Comparison of ENCODE assay signal across 21 cellular contexts in genomic region chr14:105517096-105517495, GRCh38.
"Had no signal": no experiment of that assay in that cellular context is flagged by ENCODE, and none has a peak within 500 bp of the region (broad histone marks: within the 10 kb centered on the region; RNA-seq: fewer than 3 reads in every experiment).

No MANE protein-coding gene starts in this region.

- H3K4me1 Mint-ChIP-seq: natural killer cell; stimulated activated naive CD8-positive, alpha-beta T cell treated with anti-CD3 and anti-CD28 coated beads, Interleukin-15, amount 100 ng/mL, for 72 hours had no signal

- H3K4me3 Mint-ChIP-seq: memory B cell; natural killer cell; stimulated activated naive CD8-positive, alpha-beta T cell treated with anti-CD3 and anti-CD28 coated beads, Interleukin-15, amount 100 ng/mL, for 72 hours had no signal

- DNase-seq: cortex of kidney; effector CD4-positive, alpha-beta T cell; gastrocnemius medialis; natural killer cell; occipital lobe; right lobe of liver; small intestine; stimulated activated CD4-positive, alpha-beta T cell treated with anti-CD3 and anti-CD28 coated beads, Interleukin-1b, Interleukin-23, amount 100 ng/mL, for 48 hours; stimulated activated CD4-positive, alpha-beta T cell treated with anti-CD3 and anti-CD28 coated beads, Interleukin-4, amount 100 ng/mL, for 1 hour; stimulated activated CD8-positive, alpha-beta memory T cell treated with anti-CD3 and anti-CD28 coated beads, Interleukin-4, amount 100 ng/mL, for 48 hours; stimulated activated naive CD4-positive, alpha-beta T cell; stimulated activated naive CD8-positive, alpha-beta T cell treated with anti-CD3 and anti-CD28 coated beads, Interleukin-15, amount 100 ng/mL, for 72 hours; transverse colon had no signal

- H3K36me3 ChIP-seq: gastrocnemius medialis, pancreas, right lobe of liver, suprapubic skin, transverse colon had no signal

- FAIRE-seq: keratinocyte, pancreas, small intestine had no signal

- ATAC-seq: gastrocnemius medialis; left lobe of liver; natural killer cell; pancreas; right lobe of liver; stimulated activated naive CD8-positive, alpha-beta T cell treated with anti-CD3 and anti-CD28 coated beads, Interleukin-15, amount 100 ng/mL, for 72 hours had no signal

- H3K36me3 Mint-ChIP-seq: memory B cell, natural killer cell had no signal

- H3K9me3 ChIP-seq: gastrocnemius medialis, pancreas, right lobe of liver, suprapubic skin, transverse colon had no signal

- H3K27ac ChIP-seq: dorsolateral prefrontal cortex, gastrocnemius medialis, pancreas, right lobe of liver, suprapubic skin, transverse colon had no signal

- H3K4me1 ChIP-seq: gastrocnemius medialis, pancreas, right lobe of liver, suprapubic skin, transverse colon had no signal

- H3K4me3 ChIP-seq: dorsolateral prefrontal cortex, gastrocnemius medialis, lung, pancreas, right lobe of liver, suprapubic skin, transverse colon had no signal

- H3K27ac Mint-ChIP-seq: memory B cell; natural killer cell; progenitor cell of endocrine pancreas; stimulated activated naive CD8-positive, alpha-beta T cell treated with anti-CD3 and anti-CD28 coated beads, Interleukin-15, amount 100 ng/mL, for 72 hours had no signal

- H3K27me3 ChIP-seq: pancreas, right lobe of liver had no signal

- H3K9me3 Mint-ChIP-seq: natural killer cell; stimulated activated naive CD8-positive, alpha-beta T cell treated with anti-CD3 and anti-CD28 coated beads, Interleukin-15, amount 100 ng/mL, for 72 hours had no signal
